2 cellular contexts compared by ENCODE assay signal in genomic region chr2:44397447-44397846, GRCh38.
TF ChIP-seq lines count a peak whose summit lies in the region.

No MANE protein-coding gene starts in this region.

TF ChIP-seq in SK-N-SH treated with all-trans-retinoic acid at 6 μM for 48 hours, 23 proteins besides CTCF, POLR2A, EP300 and RAD21:
- TF ChIP-seq ZFP3 (CRISPR knock-in tag; IDR thresholded peaks at IDR 0.05): no peak
- TF ChIP-seq ARNTL (CRISPR knock-in tag; IDR thresholded peaks at IDR 0.05; ENCODE audit: borderline replicate concordance, low read depth): no peak
- no peak for TF ChIP-seq CSDC2 (CRISPR knock-in tag; IDR thresholded peaks at IDR 0.05)
- no peak for TF ChIP-seq ZNF565 (CRISPR knock-in tag; conservative IDR thresholded peaks at IDR 0.05; ENCODE audit: low read depth)
- no peak for TF ChIP-seq PPARA (CRISPR knock-in tag; IDR thresholded peaks at IDR 0.05; ENCODE audit: borderline replicate concordance)
- TF ChIP-seq POU6F1 (CRISPR knock-in tag; IDR thresholded peaks at IDR 0.05; ENCODE audit: borderline replicate concordance, low read depth): no peak
- TF ChIP-seq ISL1 (CRISPR knock-in tag; IDR thresholded peaks at IDR 0.05): no peak
- TF ChIP-seq CREB5 (CRISPR knock-in tag; IDR thresholded peaks at IDR 0.05; ENCODE audit: low read depth): no peak
- TF ChIP-seq GLIS3 (CRISPR knock-in tag; IDR thresholded peaks at IDR 0.05): no peak
- no peak for TF ChIP-seq SNAI2 (CRISPR knock-in tag; IDR thresholded peaks at IDR 0.05)
- TF ChIP-seq ZFP30 (CRISPR knock-in tag; IDR thresholded peaks at IDR 0.05): no peak
- TF ChIP-seq ZNF70 (CRISPR knock-in tag; IDR thresholded peaks at IDR 0.05): no peak
- no peak for TF ChIP-seq PATZ1 (CRISPR knock-in tag; IDR thresholded peaks at IDR 0.05; ENCODE audit: borderline replicate concordance)

TF ChIP-seq in H1, 55 proteins besides CTCF, POLR2A, EP300 and RAD21:
- no peak for TF ChIP-seq HDAC2 (IDR thresholded peaks at IDR 0.05; ENCODE audit: borderline replicate concordance in 1 of 2, low read depth in 2 of 2, low read length in 2 of 2)
- TF ChIP-seq USF2 (IDR thresholded peaks at IDR 0.05; ENCODE audit: low read length): no peak
- TF ChIP-seq BRCA1 (IDR thresholded peaks at IDR 0.05; ENCODE audit: low read depth, low read length): no peak
- TF ChIP-seq RNF2 (IDR thresholded peaks at IDR 0.05; ENCODE audit: borderline replicate concordance, low read depth, low read length, missing control alignments, poor library complexity, severe bottlenecking): no peak
- no peak for TF ChIP-seq TEAD4 (IDR thresholded peaks at IDR 0.05; ENCODE audit: low read depth, low read length)
- TF ChIP-seq EGR1 (IDR thresholded peaks at IDR 0.05; ENCODE audit: borderline replicate concordance, low read depth, low read length): no peak
- TF ChIP-seq ZNF274 (IDR thresholded peaks at IDR 0.05; ENCODE audit: borderline replicate concordance, extremely low read depth, low read length): no peak
- TF ChIP-seq CHD2 (IDR thresholded peaks at IDR 0.05; ENCODE audit: low read length): no peak
- TF ChIP-seq ATF2 (IDR thresholded peaks at IDR 0.05; ENCODE audit: low read length): no peak
- no peak for TF ChIP-seq RFX5 (IDR thresholded peaks at IDR 0.05; ENCODE audit: borderline replicate concordance, low read depth, low read length)
- TF ChIP-seq NANOG (IDR thresholded peaks at IDR 0.05; ENCODE audit: insufficient read depth, low read depth, low read length, poor library complexity, severe bottlenecking): no peak
